In the genomic region with DNA sequence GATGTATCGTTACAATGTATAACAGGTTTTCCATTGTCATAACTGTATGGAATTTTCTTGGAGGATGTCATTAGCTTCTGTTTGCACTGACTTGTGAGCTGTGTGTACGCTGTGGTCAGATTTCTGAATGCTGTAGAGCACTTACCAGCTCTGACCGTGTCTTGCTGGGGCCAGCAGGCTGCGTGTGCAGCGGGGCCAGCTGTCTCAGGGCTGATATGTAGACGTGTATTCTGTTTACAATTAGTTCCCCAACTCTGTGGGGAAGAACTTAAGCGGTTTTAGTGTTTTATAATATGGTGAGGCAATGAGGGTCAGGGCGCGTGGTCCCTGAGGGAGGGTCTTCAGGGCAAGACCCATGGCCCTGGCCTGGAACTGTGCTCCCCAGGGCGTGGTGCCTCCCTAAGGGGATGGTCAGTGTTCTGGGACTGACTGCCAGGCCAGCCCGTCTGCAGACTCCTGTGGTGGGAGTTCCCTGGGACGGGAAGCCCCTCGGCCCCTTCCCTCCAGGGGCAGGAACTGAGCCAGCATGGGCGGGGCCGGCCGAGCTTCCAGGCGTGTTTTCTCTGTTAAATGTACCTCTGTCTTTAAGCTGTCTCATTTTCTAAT, we compare ENCODE assay signal across 10 cellular contexts. TPM values are rescaled to one million over a fixed set of nuclear protein-coding genes. Genes with fewer than 3 reads are reported as not detected.
DNase-seq lines count a peak whose midpoint lies in the region; ATAC-seq and TF ChIP-seq lines count a peak whose summit lies in the region.
"Had no signal": no experiment of that assay in that cellular context is flagged by ENCODE, and none has a peak within 500 bp of the region (broad histone marks: within the 10 kb centered on the region; RNA-seq: fewer than 3 reads in every experiment).

No MANE protein-coding gene starts in this region.

- peak overlapping the region; percentile 69 for H3K27ac ChIP-seq in SJCRH30
- H3K27ac ChIP-seq in prostate gland = peak overlapping the region; percentile 50 to 80

- WGBS in prostate gland = 27% methylated on average over 17 of the region's 17 CpGs

- H3K4me3 ChIP-seq in SJCRH30 = no peak overlapping the region
- no peak overlapping the region for H3K4me3 ChIP-seq in foreskin fibroblast (ENCODE audit: low read depth in 1 of 2, low read length in 2 of 2)
- H3K4me3 ChIP-seq in prostate gland = no peak overlapping the region

- H3K27me3 ChIP-seq in SJCRH30 (no peaks in the 10 kb centered on the region), prostate gland (replicated peaks; ENCODE audit: insufficient read depth) (no peaks in the 10 kb centered on the region)

- TF ChIP-seq CTCF in foreskin fibroblast (IDR thresholded peaks at IDR 0.05; ENCODE audit: low read depth, low read length) (no peak), prostate gland (IDR thresholded peaks at IDR 0.05) (no peak)

- intact Hi-C loops in prostate gland (cut with DNase I) = no loop called here

- DNase-seq in DMS79 treated with DMSO at 0.1 percent for 48 hours (lab: John Stamatoyannopoulos, UW) (peak; percentile 45), SJCRH30 (peak; percentile 78 to 81), foreskin fibroblast (peak; percentile 62 to 83), prostate gland (ENCODE audit: low spot score) (no peak), KG1 (lab: John Stamatoyannopoulos, UW) (no peak), GM03348 (ENCODE audit: low spot score) (no peak)
- DNase-seq in activated CD8-positive, alpha-beta memory T cell treated with anti-CD3 and anti-CD28 coated beads, Interleukin-2, amount 50 U/mL, for 48 hours = no peak
- DNase-seq: central memory CD4-positive, alpha-beta T cell; RPMI8226 had no signal

- H3K4me1 ChIP-seq in SJCRH30 (peaks cover 36% of the 10 kb centered on the region), prostate gland (replicated peaks) (peaks cover 36% of the 10 kb centered on the region)

- H3K9me3 ChIP-seq in SJCRH30 (replicated peaks) = no peaks in the 10 kb centered on the region
- no peaks in the 10 kb centered on the region for H3K9me3 ChIP-seq in prostate gland

- no peak for ATAC-seq in GM18502 (IDR thresholded peaks at IDR 0.05; ENCODE audit: poor library complexity, unreplicated experiment)

- TF ChIP-seq POLR2A in prostate gland (IDR thresholded peaks at IDR 0.05) = no peak

- H3K36me3 ChIP-seq in SJCRH30 (peaks cover 38% of the 10 kb centered on the region), prostate gland (peaks cover 0 to 10% of the 10 kb centered on the region in 2 donors)

RNA-seq across cellular contexts. Expression of a gene that starts 18.7 kb away (rescaled TPM):
- 58.0 and 67.0 TPM in 2 replicates for total RNA-seq in SJCRH30 (2014; rRNA removed; shearing (Covaris generic))
- total RNA-seq in prostate gland = 10 to 100 TPM; 24.7 to 33.2 TPM

RNA-seq across cellular contexts. Expression of a gene that starts 19.0 kb away (rescaled TPM):
- total RNA-seq in SJCRH30 (2014; rRNA removed; shearing (Covaris generic)) = 28.3 and 28.6 TPM in 2 replicates
- total RNA-seq in prostate gland = 100 to 1,000 TPM; 162 to 215 TPM

Comparison
In these comparisons a context has a peak if more than half of its experiments do, and no peak if none do; other contexts are left out.
1. DNase-seq: peak in DMS79 treated with DMSO at 0.1 percent for 48 hours (single experiment), SJCRH30 (2 of 2) and foreskin fibroblast (2 of 2); none in prostate gland (single experiment), activated CD8-positive, alpha-beta memory T cell treated with anti-CD3 and anti-CD28 coated beads, Interleukin-2, amount 50 U/mL, for 48 hours (single experiment), KG1 (single experiment) and GM03348 (single experiment).